Comparison of ENCODE assay signal across 17 cellular contexts in the genomic region with DNA sequence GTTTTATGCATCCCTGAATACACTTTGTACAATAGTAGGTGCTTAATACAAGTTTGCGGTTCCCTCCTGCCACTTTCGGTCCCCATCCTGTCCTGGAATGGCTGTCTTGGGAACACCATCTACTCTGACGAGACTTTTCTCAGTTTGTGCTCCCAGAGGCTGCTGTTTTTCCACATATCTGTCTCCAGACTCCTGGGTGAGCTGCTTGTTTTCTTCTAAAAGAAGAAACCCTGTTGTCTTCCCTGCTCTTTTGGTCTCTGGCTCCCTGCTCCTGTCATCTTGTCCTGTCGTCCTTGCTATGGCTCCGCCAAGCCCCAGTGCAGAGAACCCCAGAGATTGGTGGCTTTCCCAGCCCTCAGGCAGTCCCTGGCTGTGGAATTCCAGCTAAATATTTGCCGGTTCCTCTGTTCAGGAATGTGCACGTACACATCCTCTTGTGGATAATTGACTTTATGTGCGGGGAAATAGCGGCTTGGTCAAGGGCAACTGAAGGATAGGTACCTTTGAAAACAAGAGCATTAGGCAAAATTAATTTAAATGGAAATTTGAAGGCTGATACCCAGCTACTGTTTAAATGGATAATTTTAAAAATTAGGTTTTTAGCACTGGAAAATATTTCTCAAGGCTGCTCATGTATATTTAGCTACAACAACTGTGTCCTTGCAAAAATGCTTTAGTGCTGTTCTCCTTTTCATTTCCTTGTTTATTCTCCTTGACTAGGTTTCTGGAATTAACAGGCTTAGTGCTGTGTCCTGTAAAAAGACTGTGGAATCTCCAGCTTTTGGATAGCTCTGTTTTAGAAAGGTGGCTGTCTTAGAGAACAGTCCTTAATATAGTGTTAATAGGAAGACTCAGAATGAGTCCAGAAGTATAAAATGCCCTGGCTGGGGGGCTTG. TPM values are rescaled to one million over a fixed set of nuclear protein-coding genes. Genes with fewer than 3 reads are reported as not detected.
A peak's percentile ranks its signal among the peaks of the same experiment; 100 is the strongest.
DNase-seq lines count a peak whose midpoint lies in the region; ATAC-seq and TF ChIP-seq lines count a peak whose summit lies in the region.
"Had no signal": no experiment of that assay in that cellular context is flagged by ENCODE, and none has a peak within 500 bp of the region (broad histone marks: within the 10 kb centered on the region; RNA-seq: fewer than 3 reads in every experiment).

No MANE protein-coding gene starts in this region.

- no peaks in the 10 kb centered on the region for H3K9me3 Mint-ChIP-seq in osteocyte (ENCODE audit: unreplicated experiment)
- H3K9me3 Mint-ChIP-seq: dendritic cell treated with granulocyte-macrophage colony-stimulating factor and Interleukin-4, amounts not matched to agents 40 ng/mL and 50 ng/mL, for 4 days had no signal

- ATAC-seq in HG03108 (IDR thresholded peaks at IDR 0.05; ENCODE audit: unreplicated experiment) = no peak

- TF ChIP-seq CTCF in epithelial cell of esophagus (IDR thresholded peaks at IDR 0.05; ENCODE audit: insufficient read depth, low read depth, low read length, missing control alignments) (no peak), osteocyte (IDR thresholded peaks at IDR 0.05) (no peak)

- H3K4me1 Mint-ChIP-seq in osteocyte (ENCODE audit: unreplicated experiment) = peaks cover 54% of the 10 kb centered on the region

- H3K27me3 Mint-ChIP-seq in osteocyte (ENCODE audit: unreplicated experiment) = no peaks in the 10 kb centered on the region
- H3K27me3 Mint-ChIP-seq: dendritic cell treated with granulocyte-macrophage colony-stimulating factor and Interleukin-4, amounts not matched to agents 40 ng/mL and 50 ng/mL, for 4 days had no signal

- peak overlapping the region; percentile 92 for H3K27ac Mint-ChIP-seq in osteocyte (ENCODE audit: unreplicated experiment)
- H3K27ac Mint-ChIP-seq: dendritic cell treated with granulocyte-macrophage colony-stimulating factor and Interleukin-4, amounts not matched to agents 40 ng/mL and 50 ng/mL, for 4 days had no signal

- H3K4me3 Mint-ChIP-seq in osteocyte (ENCODE audit: unreplicated experiment) = peak overlapping the region; percentile 60
- H3K4me3 Mint-ChIP-seq: dendritic cell treated with granulocyte-macrophage colony-stimulating factor and Interleukin-4, amounts not matched to agents 40 ng/mL and 50 ng/mL, for 4 days had no signal

- peaks cover 3% of the 10 kb centered on the region for H3K36me3 Mint-ChIP-seq in osteocyte (ENCODE audit: unreplicated experiment)

- H3K4me3 ChIP-seq in epithelial cell of esophagus (ENCODE audit: low read length) = no peak overlapping the region

- DNase-seq in ELF-1 (ENCODE audit: low read depth, low spot score) (peak; percentile 86), RPMI7951 (ENCODE audit: low read depth) (peak; percentile 90), epithelial cell of esophagus (ENCODE audit: low read depth) (peak; percentile 26), osteocyte (ENCODE audit: extremely low spot score, unreplicated experiment) (no peak), anterior cingulate cortex (lab: John Stamatoyannopoulos, UW) (no peak)
- no peak for DNase-seq in activated naive CD4-positive, alpha-beta T cell (lab: John Stamatoyannopoulos, UW)
- DNase-seq in activated CD4-positive, alpha-beta T cell treated with anti-CD3 and anti-CD28 coated beads for 1 hour = no peak
- DNase-seq: activated CD4-positive, alpha-beta T cell treated with anti-CD3 and anti-CD28 coated beads, Interleukin-2, amount 50 U/mL, for 4 hours; MM.1S; NCI-H2029 treated with DMSO at 0.1 percent for 48 hours; NCI-H748 treated with DMSO at 0.1 percent for 48 hours; occipital lobe; RPMI8226; T-helper 9 cell had no signal

RNA-seq across cellular contexts. Expression of gene SLC12A3, which starts 50.2 kb away (rescaled TPM):
- total RNA-seq in RPMI7951 (2014; rRNA removed; shearing (Covaris generic)) = not detected in 2 replicates
- not detected in 2 replicates for total RNA-seq in osteocyte
- total RNA-seq: mesenteric fat pad, occipital lobe had no signal

Comparison
In these comparisons a context has a peak if more than half of its experiments do, and no peak if none do; other contexts are left out.
1. DNase-seq: peak in ELF-1 (single experiment), RPMI7951 (single experiment) and epithelial cell of esophagus (single experiment); none in osteocyte (single experiment), activated naive CD4-positive, alpha-beta T cell (0 of 4), anterior cingulate cortex (0 of 58) and activated CD4-positive, alpha-beta T cell treated with anti-CD3 and anti-CD28 coated beads for 1 hour (single experiment).